ENCODE assay signal across 22 cellular contexts in genomic region chr1:198128528-198128927, GRCh38. TPM values are rescaled to one million over a fixed set of nuclear protein-coding genes. Genes with fewer than 3 reads are reported as not detected.
DNase-seq lines count a peak whose midpoint lies in the region; ATAC-seq, FAIRE-seq and TF ChIP-seq lines count a peak whose summit lies in the region.
"Had no signal": no experiment of that assay in that cellular context is flagged by ENCODE, and none has a peak within 500 bp of the region (broad histone marks: within the 10 kb centered on the region; RNA-seq: fewer than 3 reads in every experiment).

No MANE protein-coding gene starts in this region.

- DNase-seq in EL (peak; percentile 16), LHCN-M2 (ENCODE audit: low read depth) (peak; percentile 55), choroid plexus epithelial cell (ENCODE audit: low read depth) (peak; percentile 45), osteoblast (ENCODE audit: insufficient read length, low spot score, missing footprints) (no peak), GM13977 (ENCODE audit: low spot score) (no peak), HepG2 (ENCODE audit: low spot score) (no peak)
- no peak for DNase-seq in activated CD4-positive, alpha-beta memory T cell treated with anti-CD3 and anti-CD28 coated beads, Interleukin-2, amount 10 ng/mL, durations not matched to agents 7 days and 5 days
- DNase-seq in activated CD8-positive, alpha-beta memory T cell treated with anti-CD3 and anti-CD28 coated beads, Interleukin-2, amount 10 ng/mL, durations not matched to agents 7 days and 5 days = no peak
- DNase-seq: AML-193, DND-41, GF-D8, NCI-H1417, NCI-H1930, NCI-H226, NCI-H524, PC-9, SJCRH30 had no signal

- H3K9ac ChIP-seq in HepG2 (ENCODE audit: insufficient read depth, low read depth, low read length) = no peak overlapping the region
- H3K9ac ChIP-seq: KMS-11 had no signal

- no peak for ATAC-seq in HepG2
- no peak for ATAC-seq in activated CD8-positive, alpha-beta memory T cell treated with anti-CD3 and anti-CD28 coated beads, Interleukin-2, amount 10 ng/mL, durations not matched to agents 7 days and 5 days
- ATAC-seq: GM23338, HCT116 had no signal

- H3K4me3 ChIP-seq in choroid plexus epithelial cell (ENCODE audit: low read depth, low read length) (no peak overlapping the region), osteoblast (ENCODE audit: insufficient read depth, low read length) (no peak overlapping the region), HepG2 (replicated peaks in 1 of 3; ENCODE audit: insufficient read depth in 1 of 3, low read depth in 2 of 3, low read length in 3 of 3) (no peak overlapping the region)
- H3K4me3 ChIP-seq: GM23338, PC-9, SJCRH30 had no signal

- TF ChIP-seq EP300 in HepG2 (IDR thresholded peaks at IDR 0.05; ENCODE audit: low read depth in 2 of 2, low read length in 2 of 2) (no peak), HepG2 (CRISPR knock-in tag; IDR thresholded peaks at IDR 0.05; ENCODE audit: borderline replicate concordance) (no peak)

- POLR2A ChIA-PET in HepG2 (lab: Yijun Ruan, JAX) = no interaction called here
- POLR2A ChIA-PET in activated CD4-positive, alpha-beta memory T cell treated with anti-CD3 and anti-CD28 coated beads, Interleukin-2, amount 10 ng/mL, durations not matched to agents 7 days and 5 days (lab: Charles Lee) = no interaction called here

- in situ Hi-C loops in GM13977 (cut with MboI; ENCODE audit: low pct_unique_long_range_greater_than_20kb, low sequenced_read_pairs, unreplicated experiment) (no loop called here), HepG2 (cut with HindIII; ENCODE audit: extremely low pct_ligation_motif_present, low pct_unique_long_range_greater_than_20kb) (no loop called here)

- no peak overlapping the region for H3K4me3 Mint-ChIP-seq in activated CD4-positive, alpha-beta memory T cell treated with anti-CD3 and anti-CD28 coated beads, Interleukin-2, amount 10 ng/mL, durations not matched to agents 7 days and 5 days
- no peak overlapping the region for H3K4me3 Mint-ChIP-seq in activated CD8-positive, alpha-beta memory T cell treated with anti-CD3 and anti-CD28 coated beads, Interleukin-2, amount 10 ng/mL, durations not matched to agents 7 days and 5 days
- H3K4me3 Mint-ChIP-seq: GM23338 had no signal

- no peak for FAIRE-seq in HepG2 (lab: Jason Lieb, UNC)
- FAIRE-seq: GM19239 had no signal

- no peaks in the 10 kb centered on the region for H3K27me3 Mint-ChIP-seq in activated CD4-positive, alpha-beta memory T cell treated with anti-CD3 and anti-CD28 coated beads, Interleukin-2, amount 10 ng/mL, durations not matched to agents 7 days and 5 days
- H3K27me3 Mint-ChIP-seq in activated CD8-positive, alpha-beta memory T cell treated with anti-CD3 and anti-CD28 coated beads, Interleukin-2, amount 10 ng/mL, durations not matched to agents 7 days and 5 days = no peaks in the 10 kb centered on the region

- no peak for TF ChIP-seq POLR2A in HepG2 (IDR thresholded peaks at IDR 0.05; ENCODE audit: insufficient read depth in 1 of 2, low read depth in 2 of 2, low read length in 2 of 2)

- H3K27me3 ChIP-seq in osteoblast (ENCODE audit: insufficient read depth, low read length) = no peaks in the 10 kb centered on the region
- no peaks in the 10 kb centered on the region for H3K27me3 ChIP-seq in HepG2 (ENCODE audit: control insufficient read depth in 1 of 2, insufficient read depth in 2 of 2, low read length in 2 of 2)
- H3K27me3 ChIP-seq: SJCRH30 had no signal

- H3K4me1 ChIP-seq in osteoblast (ENCODE audit: insufficient read depth, low read length) = peaks cover 51% of the 10 kb centered on the region
- no peaks in the 10 kb centered on the region for H3K4me1 ChIP-seq in HepG2 (ENCODE audit: insufficient read depth, low read length)

- H3K79me2 ChIP-seq in osteoblast (ENCODE audit: insufficient read depth, low read length) (no peaks in the 10 kb centered on the region), HepG2 (ENCODE audit: insufficient read depth, low read length) (no peaks in the 10 kb centered on the region)

- BruUV-seq in HepG2 (replicated peaks; lab: Mats Ljungman, UMichigan) = no TSS peak

- no peaks in the 10 kb centered on the region for H3K9me3 ChIP-seq in osteoblast (ENCODE audit: low read depth, low read length)
- H3K9me3 ChIP-seq in HepG2 (ENCODE audit: low read length) = no peaks in the 10 kb centered on the region
- H3K9me3 ChIP-seq: SJCRH30 had no signal

- no peaks in the 10 kb centered on the region for H3K4me1 Mint-ChIP-seq in activated CD4-positive, alpha-beta memory T cell treated with anti-CD3 and anti-CD28 coated beads, Interleukin-2, amount 10 ng/mL, durations not matched to agents 7 days and 5 days
- no peaks in the 10 kb centered on the region for H3K4me1 Mint-ChIP-seq in activated CD8-positive, alpha-beta memory T cell treated with anti-CD3 and anti-CD28 coated beads, Interleukin-2, amount 10 ng/mL, durations not matched to agents 7 days and 5 days
- H3K4me1 Mint-ChIP-seq: GM23338 had no signal

- H3K4me2 ChIP-seq in osteoblast (ENCODE audit: insufficient read depth, low read length) (no peak overlapping the region), HepG2 (ENCODE audit: low read depth, low read length) (no peak overlapping the region)
- H3K4me2 ChIP-seq: GM23338, KMS-11, PC-9 had no signal

- H3K36me3 ChIP-seq in osteoblast (ENCODE audit: insufficient read depth, low read length) = no peaks in the 10 kb centered on the region
- no peaks in the 10 kb centered on the region for H3K36me3 ChIP-seq in HepG2 (replicated peaks in 1 of 2; ENCODE audit: control insufficient read depth in 1 of 2, insufficient read depth in 2 of 2, low read length in 2 of 2)
- H3K36me3 ChIP-seq: SJCRH30 had no signal

- no peaks in the 10 kb centered on the region for H4K20me1 ChIP-seq in osteoblast (ENCODE audit: insufficient read depth, low read length)
- no peaks in the 10 kb centered on the region for H4K20me1 ChIP-seq in HepG2 (ENCODE audit: insufficient read depth, low read length)

- CTCF ChIA-PET in HepG2 (lab: Yijun Ruan, JAX; ENCODE audit: low intra/inter-chr PET ratio, low total read pairs) = no interaction called here
- CTCF ChIA-PET in activated CD4-positive, alpha-beta memory T cell treated with anti-CD3 and anti-CD28 coated beads, Interleukin-2, amount 10 ng/mL, durations not matched to agents 7 days and 5 days (lab: Charles Lee) = interaction anchor here (0.8 kb wide), 1 partner anchor 9 kb away, joined by 3 read pairs; no protein-coding TSS in a partner anchor
- CTCF ChIA-PET in activated CD8-positive, alpha-beta memory T cell treated with anti-CD3 and anti-CD28 coated beads, Interleukin-2, amount 10 ng/mL, durations not matched to agents 7 days and 5 days (lab: Charles Lee) = interaction anchor here (1.8 kb wide), 1 partner anchor 10 kb away, joined by 4 read pairs; no protein-coding TSS in a partner anchor

- H3K36me3 Mint-ChIP-seq in activated CD4-positive, alpha-beta memory T cell treated with anti-CD3 and anti-CD28 coated beads, Interleukin-2, amount 10 ng/mL, durations not matched to agents 7 days and 5 days (ENCODE audit: low read depth) = no peaks in the 10 kb centered on the region
- no peaks in the 10 kb centered on the region for H3K36me3 Mint-ChIP-seq in activated CD8-positive, alpha-beta memory T cell treated with anti-CD3 and anti-CD28 coated beads, Interleukin-2, amount 10 ng/mL, durations not matched to agents 7 days and 5 days

- H3K9me3 Mint-ChIP-seq in activated CD4-positive, alpha-beta memory T cell treated with anti-CD3 and anti-CD28 coated beads, Interleukin-2, amount 10 ng/mL, durations not matched to agents 7 days and 5 days = peaks cover 2% of the 10 kb centered on the region
- no peaks in the 10 kb centered on the region for H3K9me3 Mint-ChIP-seq in activated CD8-positive, alpha-beta memory T cell treated with anti-CD3 and anti-CD28 coated beads, Interleukin-2, amount 10 ng/mL, durations not matched to agents 7 days and 5 days (ENCODE audit: low read depth)
- H3K9me3 Mint-ChIP-seq: GM23338 had no signal

- TF ChIP-seq RAD21 in HepG2 (CRISPR knock-in tag; IDR thresholded peaks at IDR 0.05) = no peak

- H3K27ac Mint-ChIP-seq in activated CD4-positive, alpha-beta memory T cell treated with anti-CD3 and anti-CD28 coated beads, Interleukin-2, amount 10 ng/mL, durations not matched to agents 7 days and 5 days = no peak overlapping the region
- no peak overlapping the region for H3K27ac Mint-ChIP-seq in activated CD8-positive, alpha-beta memory T cell treated with anti-CD3 and anti-CD28 coated beads, Interleukin-2, amount 10 ng/mL, durations not matched to agents 7 days and 5 days
- H3K27ac Mint-ChIP-seq: GM23338 had no signal

- 0% methylated on average over 1 of the region's 1 CpG for WGBS in HepG2 (ENCODE audit: low lambda C conversion rate)

- H3K27ac ChIP-seq in osteoblast (ENCODE audit: low read depth, low read length) = peak overlapping the region; percentile 25
- no peak overlapping the region for H3K27ac ChIP-seq in HepG2 (ENCODE audit: extremely low read length, insufficient read depth, low read length)
- H3K27ac ChIP-seq: C4-2B, KMS-11, PC-9, SJCRH30 had no signal

- H2AFZ ChIP-seq in osteoblast (ENCODE audit: low read length) = no peak overlapping the region
- H2AFZ ChIP-seq in HepG2 (ENCODE audit: low read length) = no peak overlapping the region
- H2AFZ ChIP-seq: PC-9 had no signal

- no peak for TF ChIP-seq CTCF in choroid plexus epithelial cell (conservative IDR thresholded peaks at IDR 0.05; ENCODE audit: low read depth, low read length)
- no peak for TF ChIP-seq CTCF in osteoblast (IDR thresholded peaks at IDR 0.05; ENCODE audit: extremely low read depth, low read depth, low read length)
- TF ChIP-seq CTCF in GM13977 (IDR thresholded peaks at IDR 0.05; ENCODE audit: extremely low read depth, insufficient read depth, missing control alignments) = no peak
- TF ChIP-seq CTCF in HepG2 (CRISPR knock-in tag; IDR thresholded peaks at IDR 0.05) = no peak

- intact Hi-C loops in HepG2 (cut with micrococcal nuclease; ENCODE audit: unreplicated experiment) = no loop called here

RNA-seq across cellular contexts. Expression of gene NEK7, which starts 28.3 kb away (rescaled TPM):
- total RNA-seq in LHCN-M2 (2014; rRNA removed) = 66.8 and 73.0 TPM in 2 replicates
- 18.7 TPM for polyA plus RNA-seq in LHCN-M2 (2012)
- 376 and 377 TPM in 2 replicates for total RNA-seq in osteoblast
- 19.2 and 25.5 TPM in 2 replicates for total RNA-seq in HepG2 (2016; rRNA removed; fragmentation: Illumina TruSeq; extraction: Trizol)
- 11.2 and 13.0 TPM in 2 replicates for total RNA-seq in HepG2 (2016; cell fraction: cytosol; rRNA removed; fragmentation: Illumina TruSeq; extraction: Trizol; ENCODE audit: low read depth)
- 18.2 and 27.3 TPM in 2 replicates for total RNA-seq in HepG2 (2016; cell fraction: insoluble cytoplasmic fraction; rRNA removed; fragmentation: Illumina TruSeq; extraction: Trizol)
- total RNA-seq in HepG2 (2016; cell fraction: membrane; rRNA removed; fragmentation: Illumina TruSeq; extraction: Trizol) = 19.4 and 21.0 TPM in 2 replicates
- total RNA-seq in HepG2 (2016; cell fraction: nucleus; rRNA removed; fragmentation: Illumina TruSeq; extraction: Trizol) = 13.3 and 16.2 TPM in 2 replicates
- polyA plus RNA-seq in HepG2 (2011; rRNA removed) = 13.7 and 18.1 TPM in 2 replicates
- 8.3 and 12.7 TPM in 2 replicates for polyA plus RNA-seq in HepG2 (2011; cell fraction: cytosol; rRNA removed)
- 8.7 and 9.7 TPM in 2 replicates for polyA plus RNA-seq in HepG2 (2011; cell fraction: nucleus; rRNA removed)
- 8.9 and 11.2 TPM in 2 replicates for polyA plus RNA-seq in HepG2 (2012)
- 1.4 TPM in 2 replicates for polyA plus RNA-seq in HepG2 (2016; cell fraction: cytosol; fragmentation: Illumina TruSeq; extraction: Trizol; ENCODE audit: low read depth)
- 15.9 and 16.7 TPM in 2 replicates for polyA plus RNA-seq in HepG2 (2016; cell fraction: insoluble cytoplasmic fraction; fragmentation: Illumina TruSeq; extraction: Trizol; ENCODE audit: low read depth)
- polyA plus RNA-seq in HepG2 (2016; cell fraction: membrane; fragmentation: Illumina TruSeq; extraction: Trizol; ENCODE audit: low read depth) = 6.0 and 6.2 TPM in 2 replicates
- 12.0 and 12.2 TPM in 2 replicates for polyA plus RNA-seq in HepG2 (2016; cell fraction: nucleus; fragmentation: Illumina TruSeq; extraction: Trizol; ENCODE audit: insufficient read depth, low read depth)
- 7.4 and 49.1 TPM in 2 replicates for polyA minus RNA-seq in HepG2 (2011; rRNA and poly(A)+ RNA removed; ENCODE audit: low replicate concordance)
- 13.1 and 26.9 TPM in 2 replicates for polyA minus RNA-seq in HepG2 (2011; cell fraction: cytosol; rRNA and poly(A)+ RNA removed)
- polyA minus RNA-seq in HepG2 (2011; cell fraction: nucleus; rRNA and poly(A)+ RNA removed) = 28.5 and 38.8 TPM in 2 replicates
- 10 to 100 TPM; 73.5 to 79.6 TPM for total RNA-seq in activated CD4-positive, alpha-beta memory T cell treated with anti-CD3 and anti-CD28 coated beads, Interleukin-2, amount 10 ng/mL, durations not matched to agents 7 days and 5 days
- 10 to 100 TPM; 71.4 to 77.4 TPM for total RNA-seq in activated CD8-positive, alpha-beta memory T cell treated with anti-CD3 and anti-CD28 coated beads, Interleukin-2, amount 10 ng/mL, durations not matched to agents 7 days and 5 days

Comparison
In these comparisons a context has a peak if more than half of its experiments do, and no peak if none do; other contexts are left out.
1. DNase-seq: peak in EL (single experiment), LHCN-M2 (single experiment) and choroid plexus epithelial cell (single experiment); none in osteoblast (single experiment), GM13977 (single experiment), HepG2 (single experiment), activated CD4-positive, alpha-beta memory T cell treated with anti-CD3 and anti-CD28 coated beads, Interleukin-2, amount 10 ng/mL, durations not matched to agents 7 days and 5 days (single experiment) and activated CD8-positive, alpha-beta memory T cell treated with anti-CD3 and anti-CD28 coated beads, Interleukin-2, amount 10 ng/mL, durations not matched to agents 7 days and 5 days (single experiment).